In genomic region chr16:21611546-21612384, GRCh38 we compare ENCODE assay signal across 9 cellular contexts. TPM values are rescaled to one million over a fixed set of nuclear protein-coding genes. Genes with fewer than 3 reads are reported as not detected.
DNase-seq lines count a peak whose midpoint lies in the region; ATAC-seq, FAIRE-seq and TF ChIP-seq lines count a peak whose summit lies in the region.
"Had no signal": no experiment of that assay in that cellular context is flagged by ENCODE, and none has a peak within 500 bp of the region (broad histone marks: within the 10 kb centered on the region; RNA-seq: fewer than 3 reads in every experiment).

No MANE protein-coding gene starts in this region.

- FAIRE-seq in astrocyte (lab: Jason Lieb, UNC) = no peak

- H3K9ac ChIP-seq in astrocyte (ENCODE audit: low read length) = no peak overlapping the region

- H3K27ac Mint-ChIP-seq in astrocyte (ENCODE audit: unreplicated experiment) = no peak overlapping the region

- H4K20me1 ChIP-seq in astrocyte (ENCODE audit: insufficient read depth, low read length) = peaks cover 87% of the 10 kb centered on the region

- DNase-seq in KBM-7 (peak; percentile 24), astrocyte (ENCODE audit: low read depth) (peak; percentile 18), lung (ENCODE audit: low spot score) (no peak), COLO668 (lab: John Stamatoyannopoulos, UW; ENCODE audit: unreplicated experiment) (no peak), NCI-H146 treated with DMSO at 0.1 percent for 48 hours (lab: John Stamatoyannopoulos, UW; ENCODE audit: unreplicated experiment) (no peak), Kasumi-1 (lab: John Stamatoyannopoulos, UW) (no peak)

- ATAC-seq in lung (ENCODE audit: insufficient read depth, low FRiP score) = peak; percentile 57
- no peak for ATAC-seq in HG03108 (IDR thresholded peaks at IDR 0.05; ENCODE audit: unreplicated experiment)

- H3K36me3 ChIP-seq in ACC112 (ENCODE audit: insufficient read depth, low read length) = peaks cover 6% of the 10 kb centered on the region; the same call in 1 of the 2 replicates
- H3K36me3 ChIP-seq in astrocyte (ENCODE audit: insufficient read depth, low read length) = peaks cover 3% of the 10 kb centered on the region
- peaks cover 0 to 1% of the 10 kb centered on the region in 2 donors for H3K36me3 ChIP-seq in lung (ENCODE audit: control insufficient read depth in 2 of 2, insufficient read depth in 2 of 2, low read length in 2 of 2)

- H3K9me3 ChIP-seq in astrocyte (ENCODE audit: insufficient read depth, low read depth, low read length) = no peaks in the 10 kb centered on the region
- no peaks in the 10 kb centered on the region for H3K9me3 ChIP-seq in lung (ENCODE audit: control insufficient read depth in 2 of 2, insufficient read depth in 1 of 2, low read length in 1 of 2)

- H3K27me3 ChIP-seq in ACC112 (ENCODE audit: insufficient read depth, low read length) (no peaks in the 10 kb centered on the region), astrocyte (ENCODE audit: insufficient read depth, low read length) (no peaks in the 10 kb centered on the region), lung (ENCODE audit: control insufficient read depth, insufficient read depth) (no peaks in the 10 kb centered on the region)

- H3K4me1 ChIP-seq in ACC112 (ENCODE audit: control insufficient read depth, insufficient read depth, low read length, unreplicated experiment) = peaks cover 58% of the 10 kb centered on the region
- no peaks in the 10 kb centered on the region for H3K4me1 ChIP-seq in astrocyte (ENCODE audit: insufficient read depth, low read length)
- H3K4me1 ChIP-seq in lung (ENCODE audit: control insufficient read depth in 2 of 2, insufficient read depth in 2 of 2, low read length in 2 of 2) = peaks cover 5 to 22% of the 10 kb centered on the region in 2 donors

- no peaks in the 10 kb centered on the region for H3K36me3 Mint-ChIP-seq in astrocyte (ENCODE audit: low read depth, unreplicated experiment)

- H3K4me3 Mint-ChIP-seq in astrocyte (ENCODE audit: unreplicated experiment) = no peak overlapping the region

- H3K4me2 ChIP-seq in astrocyte (ENCODE audit: low read length) = no peak overlapping the region

- H3K4me3 ChIP-seq in ACC112 (ENCODE audit: low read depth, low read length) = peak overlapping the region; percentile 43; the same call in 1 of the 2 replicates
- no peak overlapping the region for H3K4me3 ChIP-seq in astrocyte (ENCODE audit: insufficient read depth, low read depth, low read length)
- no peak overlapping the region for H3K4me3 ChIP-seq in lung

- H3K79me2 ChIP-seq in ACC112 (ENCODE audit: control insufficient read depth, insufficient read depth, low read length, unreplicated experiment) = peaks cover 99% of the 10 kb centered on the region
- H3K79me2 ChIP-seq in astrocyte (ENCODE audit: insufficient read depth, low read length) = peaks cover 100% of the 10 kb centered on the region

- TF ChIP-seq CTCF in astrocyte (IDR thresholded peaks at IDR 0.05; ENCODE audit: insufficient read depth, low read depth, low read length) (no peak), lung (IDR thresholded peaks at IDR 0.05; ENCODE audit: control extremely low read depth, extremely low read depth) (no peak)

- H3K27ac ChIP-seq in ACC112 (ENCODE audit: low read depth, low read length) = peak overlapping the region; percentile 46
- H3K27ac ChIP-seq in astrocyte (ENCODE audit: low read depth, low read length) = no peak overlapping the region
- H3K27ac ChIP-seq in lung (ENCODE audit: low read depth in 1 of 2, low read length in 1 of 2) = peak overlapping the region in 1 of 2 donors; percentile 82

- in situ Hi-C loops in KBM-7 (cut with MboI; ENCODE audit: low pct_unique_long_range_greater_than_20kb, low sequenced_read_pairs) = no loop called here

- 29 to 31% methylated on average over 7 of the region's 7 CpGs for WGBS in lung, 2 donors

- H2AFZ ChIP-seq in ACC112 (ENCODE audit: low read length, unreplicated experiment) = no peak overlapping the region
- H2AFZ ChIP-seq in astrocyte (ENCODE audit: low read depth, low read length) = no peak overlapping the region

- H3K4me1 Mint-ChIP-seq in astrocyte (ENCODE audit: low read depth, unreplicated experiment) = peaks cover 27% of the 10 kb centered on the region

- no peaks in the 10 kb centered on the region for H3K27me3 Mint-ChIP-seq in astrocyte (ENCODE audit: low read depth, unreplicated experiment)

- H3K9me3 Mint-ChIP-seq in astrocyte (ENCODE audit: unreplicated experiment) = no peaks in the 10 kb centered on the region

RNA-seq across cellular contexts. Expression of gene METTL9, which starts 12.4 kb away (rescaled TPM):
- total RNA-seq in astrocyte (86.6 and 88.1 TPM in 2 replicates), lung (100 to 1,000 TPM in 1 of 2 donors, 10 to 100 TPM in 1; 62.8 to 127 TPM)
- 10 to 100 TPM; 26.6 to 93.4 TPM for polyA plus RNA-seq in lung

RNA-seq across cellular contexts. Expression of gene IGSF6, which starts 40.6 kb away (rescaled TPM):
- not detected in 2 replicates for total RNA-seq in astrocyte
- total RNA-seq in lung = 10 to 100 TPM; 12.2 to 35.7 TPM
- 10 to 100 TPM; 41.9 to 54.3 TPM for polyA plus RNA-seq in lung
- total RNA-seq: HT1080 had no signal

RNA-seq across cellular contexts. Expression of gene OTOA, which starts 52.0 kb away (rescaled TPM):
- total RNA-seq in astrocyte = 0.11 TPM in 1 of 2 replicates, not detected in the other
- total RNA-seq in lung = under 1 TPM; 0.18 to 0.23 TPM
- polyA plus RNA-seq in lung = 1 to 10 TPM in 1 of 2 donors, under 1 TPM in 1; 0.95 to 1.3 TPM

Comparison
In these comparisons a context has a peak if more than half of its experiments do, and no peak if none do; other contexts are left out.
1. DNase-seq: peak in KBM-7 (single experiment) and astrocyte (single experiment); none in lung (single experiment), COLO668 (single experiment), NCI-H146 treated with DMSO at 0.1 percent for 48 hours (single experiment) and Kasumi-1 (0 of 2).
2. RNA of gene IGSF6, which starts 40.6 kb away (total RNA-seq): 12.2 to 35.7 TPM in lung; not detected in astrocyte; every median in the first group is over 10 times any median in the second.